In the genomic region with DNA sequence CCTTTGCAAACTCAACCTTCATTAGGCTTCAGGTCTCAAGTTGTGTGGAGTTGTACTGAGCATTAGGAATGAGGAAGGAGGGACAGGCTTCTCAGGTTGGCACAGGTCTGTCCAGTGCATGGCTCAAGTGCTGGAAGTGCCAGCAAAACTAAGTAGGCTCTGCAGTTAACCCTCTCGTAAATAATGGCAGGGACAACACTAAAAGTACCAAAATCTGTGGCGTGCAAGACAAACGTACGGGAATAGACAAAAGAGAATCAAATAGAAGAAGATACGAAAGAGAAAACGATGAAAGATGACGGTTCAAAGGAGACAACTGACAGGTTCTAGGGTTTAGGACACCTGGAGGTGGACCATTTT, we compare ENCODE assay signal across 8 cellular contexts.
DNase-seq lines count a peak whose midpoint lies in the region; ATAC-seq and TF ChIP-seq lines count a peak whose summit lies in the region.

No MANE protein-coding gene starts in this region.

- no peak for TF ChIP-seq CTCF in epithelial cell of esophagus (IDR thresholded peaks at IDR 0.05; ENCODE audit: insufficient read depth, low read depth, low read length, missing control alignments)
- no peak for TF ChIP-seq CTCF in nephron (IDR thresholded peaks at IDR 0.05; ENCODE audit: unreplicated experiment in 3 of 3)

- no peak for DNase-seq in stimulated activated naive CD8-positive, alpha-beta T cell treated with anti-CD3 and anti-CD28 coated beads, Interleukin-15, Interleukin-2, amounts not matched to agents 100 U/mL and 50 U/mL, for 24 hours
- DNase-seq in RPMI8226, result peak; percentile 7
- DNase-seq in epithelial cell of esophagus (ENCODE audit: low read depth), result peak; percentile 45
- DNase-seq in germinal center (ENCODE audit: low spot score), result no peak
- no peak for DNase-seq in stimulated activated CD4-positive, alpha-beta T cell treated with anti-CD3 and anti-CD28 coated beads, Interleukin-2, amount 100 ng/mL, for 48 hours

- H3K27ac Mint-ChIP-seq in stimulated activated naive CD8-positive, alpha-beta T cell treated with anti-CD3 and anti-CD28 coated beads, Interleukin-15, Interleukin-2, amounts not matched to agents 100 ng/mL and 50 ng/mL, for 24 hours, result peak overlapping the region; percentile 90
- H3K27ac Mint-ChIP-seq in nephron, result peak overlapping the region; percentile 98 to 99 (median 99)

- peak overlapping the region; percentile 67 for H3K4me3 ChIP-seq in epithelial cell of esophagus (ENCODE audit: low read length)

- no peaks in the 10 kb centered on the region for H3K9me3 Mint-ChIP-seq in stimulated activated naive CD8-positive, alpha-beta T cell treated with anti-CD3 and anti-CD28 coated beads, Interleukin-15, Interleukin-2, amounts not matched to agents 100 ng/mL and 50 ng/mL, for 24 hours
- H3K9me3 Mint-ChIP-seq in nephron, result no peaks in the 10 kb centered on the region

- H3K4me1 Mint-ChIP-seq in stimulated activated naive CD8-positive, alpha-beta T cell treated with anti-CD3 and anti-CD28 coated beads, Interleukin-15, Interleukin-2, amounts not matched to agents 100 ng/mL and 50 ng/mL, for 24 hours (ENCODE audit: low read depth), result peaks cover 47% of the 10 kb centered on the region
- peaks cover 41% of the 10 kb centered on the region for H3K4me1 Mint-ChIP-seq in nephron

- H3K36me3 Mint-ChIP-seq in stimulated activated naive CD8-positive, alpha-beta T cell treated with anti-CD3 and anti-CD28 coated beads, Interleukin-15, Interleukin-2, amounts not matched to agents 100 ng/mL and 50 ng/mL, for 24 hours (ENCODE audit: low read depth), result peaks cover 13% of the 10 kb centered on the region
- peaks cover 30% of the 10 kb centered on the region for H3K36me3 Mint-ChIP-seq in nephron (ENCODE audit: low read depth)

- peak overlapping the region; percentile 93 for H3K4me3 Mint-ChIP-seq in stimulated activated naive CD8-positive, alpha-beta T cell treated with anti-CD3 and anti-CD28 coated beads, Interleukin-15, Interleukin-2, amounts not matched to agents 100 ng/mL and 50 ng/mL, for 24 hours
- H3K4me3 Mint-ChIP-seq in nephron, result peak overlapping the region; percentile 93 to 95 (median 93)

- H3K27me3 Mint-ChIP-seq in stimulated activated naive CD8-positive, alpha-beta T cell treated with anti-CD3 and anti-CD28 coated beads, Interleukin-15, Interleukin-2, amounts not matched to agents 100 ng/mL and 50 ng/mL, for 24 hours, result no peaks in the 10 kb centered on the region
- no peaks in the 10 kb centered on the region for H3K27me3 Mint-ChIP-seq in nephron (ENCODE audit: low read depth)

- ATAC-seq in stimulated activated naive CD8-positive, alpha-beta T cell treated with anti-CD3 and anti-CD28 coated beads, Interleukin-15, Interleukin-2, amounts not matched to agents 100 U/mL and 50 U/mL, for 24 hours, result no peak
- ATAC-seq in GM18511 (IDR thresholded peaks at IDR 0.05; ENCODE audit: unreplicated experiment), result no peak

Comparison
In these comparisons a context has a peak if more than half of its experiments do, and no peak if none do; other contexts are left out.
1. DNase-seq: peak in RPMI8226 (single experiment) and epithelial cell of esophagus (single experiment); none in stimulated activated naive CD8-positive, alpha-beta T cell treated with anti-CD3 and anti-CD28 coated beads, Interleukin-15, Interleukin-2, amounts not matched to agents 100 U/mL and 50 U/mL, for 24 hours (single experiment), germinal center (single experiment) and stimulated activated CD4-positive, alpha-beta T cell treated with anti-CD3 and anti-CD28 coated beads, Interleukin-2, amount 100 ng/mL, for 48 hours (0 of 2).